In genomic region chr1:229563701-229564100, GRCh38 we compare ENCODE assay signal across 14 cellular contexts. TPM values are rescaled to one million over a fixed set of nuclear protein-coding genes. Genes with fewer than 3 reads are reported as not detected.
DNase-seq lines count a peak whose midpoint lies in the region; FAIRE-seq and TF ChIP-seq lines count a peak whose summit lies in the region.
"Had no signal": no experiment of that assay in that cellular context is flagged by ENCODE, and none has a peak within 500 bp of the region (broad histone marks: within the 10 kb centered on the region; RNA-seq: fewer than 3 reads in every experiment).

No MANE protein-coding gene starts in this region.

- DNase-seq in DMS53 (lab: John Stamatoyannopoulos, UW) (peak; percentile 57), DMS53 treated with DMSO at 0.1 percent for 48 hours (lab: John Stamatoyannopoulos, UW; ENCODE audit: unreplicated experiment) (no peak), brain microvascular endothelial cell (peak; percentile 56), medulla oblongata (ENCODE audit: extremely low spot score) (peak; percentile 63), tibial artery (peak; percentile 70 to 87), GM13977 (ENCODE audit: low spot score) (no peak), testis (no peak), RCC 7860 (ENCODE audit: low spot score) (no peak)
- DNase-seq: 8988T; activated naive CD8-positive, alpha-beta T cell treated with anti-CD3 and anti-CD28 coated beads, Interleukin-2, amount 10 ng/mL, durations not matched to agents 7 days and 5 days; effector CD4-positive, alpha-beta T cell; NCI-H1417 treated with DMSO at 0.1 percent for 48 hours had no signal

- H3K4me3 ChIP-seq in brain microvascular endothelial cell (ENCODE audit: low read depth, low read length) (no peak overlapping the region), tibial artery (peak overlapping the region; percentile 52 to 54), testis (no peak overlapping the region)
- H3K4me3 ChIP-seq: hepatocyte had no signal

- H3K36me3 ChIP-seq in brain microvascular endothelial cell (replicated peaks) (no peaks in the 10 kb centered on the region), tibial artery (no peaks in the 10 kb centered on the region), testis (ENCODE audit: low read depth, missing control alignments) (no peaks in the 10 kb centered on the region)

- FAIRE-seq in RCC 7860 (lab: Jason Lieb, UNC) = no peak
- FAIRE-seq: D721Med had no signal

- H3K4me1 ChIP-seq in tibial artery = peaks cover 0 to 50% (median 9%) of the 10 kb centered on the region in 4 donors
- peaks cover 3% of the 10 kb centered on the region for H3K4me1 ChIP-seq in testis

- intact Hi-C loops in tibial artery (cut with DNase I; ENCODE audit: low total_unique reads) (loop anchor here (5.0 kb wide), 1 partner anchor 34 kb away; no protein-coding TSS in a partner anchor), testis (cut with DNase I; ENCODE audit: low total_unique reads) (no loop called here)

- in situ Hi-C loops in brain microvascular endothelial cell (cut with HindIII; ENCODE audit: low pct_ligation_motif_present, low sequenced_read_pairs) (no loop called here), GM13977 (cut with MboI; ENCODE audit: low pct_unique_long_range_greater_than_20kb, low sequenced_read_pairs, unreplicated experiment) (no loop called here)

- H3K27me3 ChIP-seq in brain microvascular endothelial cell (replicated peaks) (no peaks in the 10 kb centered on the region), tibial artery (no peaks in the 10 kb centered on the region), testis (no peaks in the 10 kb centered on the region)
- H3K27me3 ChIP-seq: hepatocyte had no signal

- WGBS in testis, 2 donors = 53% methylated on average over 5 of the region's 5 CpGs

- TF ChIP-seq CTCF in brain microvascular endothelial cell (IDR thresholded peaks at IDR 0.05; ENCODE audit: low read depth, low read length, missing control alignments) = no peak
- no peak for TF ChIP-seq CTCF in tibial artery (IDR thresholded peaks at IDR 0.05)
- no peak for TF ChIP-seq CTCF in GM13977 (IDR thresholded peaks at IDR 0.05; ENCODE audit: extremely low read depth, insufficient read depth, missing control alignments)
- no peak for TF ChIP-seq CTCF in testis (IDR thresholded peaks at IDR 0.05)

- H3K9me3 ChIP-seq in tibial artery = no peaks in the 10 kb centered on the region
- no peaks in the 10 kb centered on the region for H3K9me3 ChIP-seq in testis

- H3K27ac ChIP-seq in brain microvascular endothelial cell = no peak overlapping the region
- H3K27ac ChIP-seq in tibial artery = peak overlapping the region; percentile 85 to 91
- no peak overlapping the region for H3K27ac ChIP-seq in testis
- H3K27ac ChIP-seq: hepatocyte had no signal

- no peak for TF ChIP-seq POLR2A in testis (IDR thresholded peaks at IDR 0.05)

RNA-seq across cellular contexts. Expression of gene ABCB10, which starts 5.2 kb away (rescaled TPM):
- total RNA-seq in testis = 10 to 100 TPM in 1 of 2 donors, 1 to 10 TPM in 1; 9.8 to 12.1 TPM
- polyA plus RNA-seq in testis (ENCODE audit: insufficient read depth, low read depth, low replicate concordance) = 4.9 TPM

RNA-seq across cellular contexts. Expression of gene NUP133, which starts 55.6 kb away (rescaled TPM):
- total RNA-seq in testis = 10 to 100 TPM; 46.5 to 60.9 TPM
- polyA plus RNA-seq in testis (ENCODE audit: insufficient read depth, low read depth, low replicate concordance) = 26.5 TPM

Comparison
In these comparisons a context has a peak if more than half of its experiments do, and no peak if none do; other contexts are left out.
1. DNase-seq: peak in DMS53 (single experiment), brain microvascular endothelial cell (single experiment), medulla oblongata (single experiment) and tibial artery (2 of 2); none in DMS53 treated with DMSO at 0.1 percent for 48 hours (single experiment), GM13977 (single experiment), testis (single experiment) and RCC 7860 (single experiment).
2. H3K27ac ChIP-seq: peak in tibial artery (2 of 2); none in brain microvascular endothelial cell (single experiment) and testis (0 of 2).
3. H3K4me3 ChIP-seq: peak in tibial artery (2 of 2); none in brain microvascular endothelial cell (single experiment) and testis (0 of 2).